In genomic region chr2:100818003-100818605, GRCh38 we compare ENCODE assay signal across 7 cellular contexts. TPM values are rescaled to one million over a fixed set of nuclear protein-coding genes. Genes with fewer than 3 reads are reported as not detected.
DNase-seq lines count a peak whose midpoint lies in the region; ATAC-seq and TF ChIP-seq lines count a peak whose summit lies in the region.

No MANE protein-coding gene starts in this region.

- POLR2A ChIA-PET in Panc1 (lab: Charles Lee), result no interaction called here

- peak overlapping the region; percentile 74 to 77 for H3K4me3 ChIP-seq in Panc1 (ENCODE audit: low read depth in 2 of 2, low read length in 2 of 2)
- H3K4me3 ChIP-seq in Karpas-422 (ENCODE audit: low read length), result no peak overlapping the region

- no peaks in the 10 kb centered on the region for H3K9me2 ChIP-seq in Karpas-422 (replicated peaks; ENCODE audit: insufficient read depth, low read length)

- no peaks in the 10 kb centered on the region for H4K20me1 ChIP-seq in Karpas-422 (ENCODE audit: insufficient read depth, low read depth, low read length)

- peaks cover 20% of the 10 kb centered on the region for H3K4me1 ChIP-seq in Panc1 (ENCODE audit: control insufficient read depth, insufficient read depth, low read length)
- H3K4me1 ChIP-seq in Karpas-422 (ENCODE audit: low read length), result no peaks in the 10 kb centered on the region

- in situ Hi-C loops in Panc1 (cut with HindIII; ENCODE audit: low pct_unique_long_range_greater_than_20kb, low sequenced_read_pairs), result no loop called here

- H3K27me3 ChIP-seq in Panc1 (ENCODE audit: control insufficient read depth, insufficient read depth, low read length) (no peaks in the 10 kb centered on the region), Karpas-422 (ENCODE audit: low read length) (no peaks in the 10 kb centered on the region)

- intact Hi-C loops in Panc1 (cut with micrococcal nuclease; ENCODE audit: unreplicated experiment) (loop anchor here (5.0 kb wide), 1 partner anchor 206 kb away; no protein-coding TSS in a partner anchor), left colon (cut with DNase I, micrococcal nuclease) (no loop called here)

- H3K36me3 ChIP-seq in Panc1 (ENCODE audit: control insufficient read depth, insufficient read depth, low read length) (no peaks in the 10 kb centered on the region; the same call in 1 of the 2 replicates), Karpas-422 (ENCODE audit: insufficient read depth, low read length) (no peaks in the 10 kb centered on the region)

- H3K9me3 ChIP-seq in Panc1 (ENCODE audit: control insufficient read depth, insufficient read depth, low read depth, low read length), result no peaks in the 10 kb centered on the region
- H3K9me3 ChIP-seq in Karpas-422 (ENCODE audit: low read length), result no peaks in the 10 kb centered on the region

- BruUV-seq in Panc1 (replicated peaks; lab: Mats Ljungman, UMichigan), result TSS peak; percentile 77

- H3K27ac ChIP-seq in Panc1 (ENCODE audit: low read length) (peak overlapping the region; percentile 77), caudate nucleus (ENCODE audit: low read depth, low read length) (peak overlapping the region; percentile 67), substantia nigra (ENCODE audit: low read depth, low read length, poor library complexity, severe bottlenecking) (peak overlapping the region; percentile 35), Karpas-422 (ENCODE audit: low read length) (no peak overlapping the region)

- no peak overlapping the region for H2AFZ ChIP-seq in Karpas-422 (ENCODE audit: low read length)

- H3K4me2 ChIP-seq in Karpas-422 (ENCODE audit: low read depth, low read length, poor library complexity, severe bottlenecking), result no peak overlapping the region

- CTCF ChIA-PET in Panc1 (lab: Charles Lee), result interaction anchor here (0.6 kb wide), 1 partner anchor 199 kb away, joined by 3 read pairs; no protein-coding TSS in a partner anchor

- DNase-seq in Panc1 (ENCODE audit: low read depth, low spot score) (no peak), caudate nucleus (lab: John Stamatoyannopoulos, UW) (peak in 3 of 61 donors; percentile 38 to 73 (median 72)), left colon (no peak), substantia nigra (lab: John Stamatoyannopoulos, UW) (no peak), Karpas-422 (no peak)

- no peak overlapping the region for H3K9ac ChIP-seq in Karpas-422 (ENCODE audit: low read length)

- no peaks in the 10 kb centered on the region for H3K79me2 ChIP-seq in Karpas-422 (ENCODE audit: low read length)

- TF ChIP-seq CTCF in Panc1 (IDR thresholded peaks at IDR 0.05), result no peak

- ATAC-seq in Panc1 (peak; percentile 24), left colon (peak; percentile 3), GM21528 (IDR thresholded peaks at IDR 0.05; ENCODE audit: low FRiP score, unreplicated experiment) (no peak), HG03095 (IDR thresholded peaks at IDR 0.05; ENCODE audit: unreplicated experiment) (no peak)

RNA-seq across cellular contexts. Expression of gene NPAS2, which starts 1.8 kb away (rescaled TPM):
- total RNA-seq in Panc1 (2021; ENCODE audit: unreplicated experiment) (72.8 TPM), left colon (10 to 100 TPM; 59.5 to 59.6 TPM)
- polyA plus RNA-seq in Panc1 (2012; ENCODE audit: insufficient read length), result 140 TPM
- 0.07 TPM in 1 of 2 replicates, not detected in the other for total RNA-seq in Karpas-422 (2014; rRNA removed; shearing (Covaris generic); ENCODE audit: low replicate concordance)

Comparison
In these comparisons a context has a peak if more than half of its experiments do, and no peak if none do; other contexts are left out.
1. ATAC-seq: peak in Panc1 (single experiment) and left colon (single experiment); none in GM21528 (single experiment) and HG03095 (single experiment).
2. RNA of gene NPAS2, which starts 1.8 kb away (total RNA-seq): 72.8 TPM in Panc1 (single experiment) and 59.5 to 59.6 TPM in left colon; 0.07 TPM in Karpas-422; every median in the first group is over 10 times any median in the second.